Comparison of ENCODE assay signal across 8 cellular contexts in the genomic region with DNA sequence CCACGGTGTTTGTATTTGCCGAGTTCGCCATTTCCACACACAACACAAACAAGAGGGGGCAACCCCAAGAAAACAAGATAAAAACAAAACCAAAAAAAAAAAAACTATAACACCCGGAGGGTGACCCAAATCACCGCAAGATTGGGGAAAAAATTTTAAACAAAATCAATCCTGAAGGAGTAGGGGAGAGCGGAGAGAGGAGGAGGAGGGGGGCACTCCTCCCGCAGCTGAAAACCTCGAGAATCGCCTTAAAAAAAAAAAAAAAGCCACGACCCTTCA. TPM values are rescaled to one million over a fixed set of nuclear protein-coding genes. Genes with fewer than 3 reads are reported as not detected.
DNase-seq lines count a peak whose midpoint lies in the region; ATAC-seq and TF ChIP-seq lines count a peak whose summit lies in the region.

No MANE protein-coding gene starts in this region.

- BruUV-seq in mammary epithelial cell (replicated peaks; lab: Mats Ljungman, UMichigan) = no TSS peak

- peak overlapping the region; percentile 94 to 98 (median 96) for H3K4me3 Mint-ChIP-seq in IgD-negative memory B cell

- H3K4me2 ChIP-seq in mammary epithelial cell (ENCODE audit: insufficient read depth, low read depth, low read length) = peak overlapping the region; percentile 55

- H3K79me2 ChIP-seq in ACC112 (ENCODE audit: control insufficient read depth, insufficient read depth, low read length, unreplicated experiment) (peaks cover 45% of the 10 kb centered on the region), mammary epithelial cell (ENCODE audit: insufficient read depth, low read length) (peaks cover 40% of the 10 kb centered on the region)

- no peaks in the 10 kb centered on the region for H4K20me1 ChIP-seq in mammary epithelial cell (ENCODE audit: insufficient read depth, low read length)

- H3K4me1 Mint-ChIP-seq in IgD-negative memory B cell = peaks cover 19 to 26% (median 21%) of the 10 kb centered on the region in 3 donors

- H3K9me3 ChIP-seq in mammary epithelial cell (replicated peaks; ENCODE audit: insufficient read depth, low read length) (no peaks in the 10 kb centered on the region), mucosa of descending colon (no peaks in the 10 kb centered on the region)

- H3K27me3 ChIP-seq in ACC112 (ENCODE audit: insufficient read depth, low read length) (no peaks in the 10 kb centered on the region), mammary epithelial cell (ENCODE audit: insufficient read depth, low read length) (no peaks in the 10 kb centered on the region)

- CTCF ChIA-PET in mammary epithelial cell (lab: Charles Lee; ENCODE audit: low non-redundant PET) = no interaction called here

- peak overlapping the region; percentile 88 for H3K9ac ChIP-seq in mammary epithelial cell (ENCODE audit: insufficient read depth, low read length)

- H3K36me3 ChIP-seq in ACC112 (ENCODE audit: insufficient read depth, low read length) (peaks cover 13% of the 10 kb centered on the region), mammary epithelial cell (ENCODE audit: insufficient read depth, low read length) (peaks cover under 1% of the 10 kb centered on the region), mucosa of descending colon (ENCODE audit: low read depth) (no peaks in the 10 kb centered on the region)

- peaks cover 5% of the 10 kb centered on the region for H3K36me3 Mint-ChIP-seq in IgD-negative memory B cell

- H3K9me3 Mint-ChIP-seq in IgD-negative memory B cell = peaks cover 0 to 3% (median 2%) of the 10 kb centered on the region in 3 donors

- peak overlapping the region; percentile 98 to 99 (median 99) for H3K27ac Mint-ChIP-seq in IgD-negative memory B cell

- dilution Hi-C loops in mammary epithelial cell (cut with HindIII; ENCODE audit: low sequenced_read_pairs) = no loop called here

- H2AFZ ChIP-seq in ACC112 (ENCODE audit: low read length, unreplicated experiment) = no peak overlapping the region
- no peak overlapping the region for H2AFZ ChIP-seq in mammary epithelial cell (ENCODE audit: low read depth, low read length)

- no peaks in the 10 kb centered on the region for H3K27me3 Mint-ChIP-seq in IgD-negative memory B cell

- in situ Hi-C loops in mammary epithelial cell (cut with MboI; ENCODE audit: low sequenced_read_pairs in 2 of 2) = no loop called here

- H3K27ac ChIP-seq in ACC112 (ENCODE audit: low read depth, low read length) (peak overlapping the region; percentile 91), mammary epithelial cell (ENCODE audit: insufficient read depth, low read depth, low read length) (peak overlapping the region; percentile 88)

- H3K4me3 ChIP-seq in ACC112 (ENCODE audit: low read depth, low read length) = peak overlapping the region; percentile 98
- peak overlapping the region; percentile 70 to 100 (median 77) for H3K4me3 ChIP-seq in mammary epithelial cell (replicated peaks in 1 of 3; ENCODE audit: insufficient read depth in 1 of 3, low read depth in 2 of 3, low read length in 3 of 3)
- peak overlapping the region; percentile 77 for H3K4me3 ChIP-seq in mucosa of descending colon

- no peak for TF ChIP-seq CTCF in mammary epithelial cell (conservative IDR thresholded peaks at IDR 0.05 in 1 of 2, IDR thresholded peaks at IDR 0.05 in 1 of 2; ENCODE audit: extremely low read depth in 1 of 2, insufficient read depth in 1 of 2, low read depth in 1 of 2, low read length in 2 of 2)
- no peak for TF ChIP-seq CTCF in mucosa of descending colon (IDR thresholded peaks at IDR 0.05)

- peaks cover 27% of the 10 kb centered on the region for H3K4me1 ChIP-seq in ACC112 (ENCODE audit: control insufficient read depth, insufficient read depth, low read length, unreplicated experiment)
- H3K4me1 ChIP-seq in mammary epithelial cell (ENCODE audit: insufficient read depth, low read length) = peaks cover 10% of the 10 kb centered on the region
- peaks cover 8% of the 10 kb centered on the region for H3K4me1 ChIP-seq in mucosa of descending colon (ENCODE audit: low read depth)

- no peak for ATAC-seq in mucosa of descending colon

- WGBS in mammary epithelial cell (ENCODE audit: low coverage, missing lambda C conversion rate) = 0% methylated on average over 4 of the region's 10 CpGs

- intact Hi-C loops in mammary epithelial cell (cut with micrococcal nuclease) = loop anchor here (10.0 kb wide), 1 partner anchor 94 kb away; no protein-coding TSS in a partner anchor
- intact Hi-C loops in mucosa of descending colon (cut with DNase I, micrococcal nuclease) = no loop called here

- no peak for DNase-seq in mammary epithelial cell
- DNase-seq in mucosa of descending colon = no peak
- DNase-seq in NCI-H1694 treated with DMSO at 0.1 percent for 48 hours (lab: John Stamatoyannopoulos, UW) = no peak
- no peak for DNase-seq in cortex of kidney (lab: John Stamatoyannopoulos, UW)
- DNase-seq in RKO (ENCODE audit: low spot score) = no peak
- no peak for DNase-seq in activated CD4-positive, alpha-beta T cell treated with anti-CD3 and anti-CD28 coated beads, Interleukin-2, amount 50 U/mL, for 1 hour

RNA-seq across cellular contexts. Expression of a gene that starts 0.3 kb away (rescaled TPM):
- polyA plus RNA-seq in IgD-negative memory B cell = 9.2 TPM
- 10 to 100 TPM; 26.3 to 30.9 TPM for total RNA-seq in mammary epithelial cell
- polyA plus RNA-seq in mammary epithelial cell = 16.2 TPM
- 40.6 TPM for polyA minus RNA-seq in mammary epithelial cell
- 10 to 100 TPM; 24.2 to 31.0 (median 29.5) TPM for total RNA-seq in mucosa of descending colon
